Comparison of ENCODE assay signal across 24 cellular contexts in the genomic region with DNA sequence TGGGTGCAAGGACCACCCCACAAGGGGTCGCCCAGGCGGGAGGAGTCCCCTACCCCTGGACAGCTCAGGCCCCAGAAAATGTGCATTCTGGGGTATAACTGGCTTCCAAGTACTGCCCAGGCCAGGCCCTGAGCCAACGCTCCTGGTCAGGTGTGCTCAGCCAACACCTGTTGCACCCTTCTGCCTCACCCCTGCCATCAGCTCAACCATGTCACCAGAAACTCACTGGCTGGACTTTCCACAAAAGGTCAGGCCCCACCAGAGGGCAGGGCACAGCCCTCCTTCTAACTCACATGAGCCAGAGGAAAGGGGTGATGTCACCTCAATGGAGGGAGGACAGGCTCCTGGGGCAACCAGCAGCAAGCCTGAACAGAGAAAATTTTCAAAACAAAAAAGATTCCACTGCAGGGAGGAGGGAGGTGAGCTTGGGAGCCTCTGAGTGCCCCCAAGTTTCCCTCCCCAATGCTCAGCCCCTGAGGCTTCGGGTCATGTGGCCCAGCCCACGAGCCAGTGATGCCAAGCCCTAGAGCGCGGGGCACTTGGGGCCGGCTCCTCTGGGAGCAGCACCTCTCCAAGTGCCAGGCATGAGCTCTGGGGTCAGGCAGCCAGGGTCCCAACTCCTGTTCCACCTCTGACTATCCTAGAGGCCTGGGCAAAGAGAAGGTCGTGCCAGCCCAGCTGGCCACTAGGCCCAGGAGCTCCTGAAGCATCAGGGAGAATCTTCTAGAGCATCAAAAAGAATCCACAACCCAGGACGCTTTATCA. TPM values are rescaled to one million over a fixed set of nuclear protein-coding genes. Genes with fewer than 3 reads are reported as not detected.
DNase-seq lines count a peak whose midpoint lies in the region; ATAC-seq and TF ChIP-seq lines count a peak whose summit lies in the region.
"Had no signal": no experiment of that assay in that cellular context is flagged by ENCODE, and none has a peak within 500 bp of the region (broad histone marks: within the 10 kb centered on the region; RNA-seq: fewer than 3 reads in every experiment).

No MANE protein-coding gene starts in this region.

- TF ChIP-seq POLR2A in thyroid gland (IDR thresholded peaks at IDR 0.05), result no peak
- no peak for TF ChIP-seq POLR2A in erythroblast (IDR thresholded peaks at IDR 0.05; ENCODE audit: low read length)

- H3K27me3 ChIP-seq in mammary epithelial cell (ENCODE audit: insufficient read depth, low read length) (no peaks in the 10 kb centered on the region), thyroid gland (no peaks in the 10 kb centered on the region)
- H3K27me3 ChIP-seq: BLaER1 treated with 17β-estradiol and CSF1 and Interleukin-3, amounts not matched to agents 10 nM and 100 nM; uterus had no signal

- CTCF ChIA-PET in MCF 10A (lab: Yijun Ruan, JAX), result no interaction called here
- CTCF ChIA-PET in mammary epithelial cell (lab: Charles Lee; ENCODE audit: low non-redundant PET), result no interaction called here
- CTCF ChIA-PET in WTC11 (lab: Charles Lee), result interaction anchor here (1.1 kb wide), 1 partner anchor 15 kb away, joined by 4 read pairs; no protein-coding TSS in a partner anchor

- ATAC-seq in WTC11 (no peak), left lobe of liver (peak; percentile 54)
- ATAC-seq: activated CD8-positive, alpha-beta memory T cell treated with anti-CD3 and anti-CD28 coated beads, Interleukin-2, amount 10 ng/mL, durations not matched to agents 7 days and 5 days had no signal

- no peak overlapping the region for H3K4me3 ChIP-seq in mammary epithelial cell (replicated peaks in 1 of 3; ENCODE audit: insufficient read depth in 1 of 3, low read depth in 2 of 3, low read length in 3 of 3)
- no peak overlapping the region for H3K4me3 ChIP-seq in thyroid gland (replicated peaks in 1 of 3)
- H3K4me3 ChIP-seq: BLaER1 treated with 17β-estradiol and CSF1 and Interleukin-3, amounts not matched to agents 10 nM and 100 nM; cardiac muscle cell; uterus had no signal

- H3K4me1 Mint-ChIP-seq in MCF 10A (ENCODE audit: insufficient read depth, unreplicated experiment), result peaks cover 6% of the 10 kb centered on the region
- H3K4me1 Mint-ChIP-seq in WTC11, result peaks cover 16% of the 10 kb centered on the region

- H3K36me3 ChIP-seq in mammary epithelial cell (ENCODE audit: insufficient read depth, low read length) (no peaks in the 10 kb centered on the region), thyroid gland (peaks cover 0 to under 1% of the 10 kb centered on the region in 2 donors)
- H3K36me3 ChIP-seq: BLaER1 treated with 17β-estradiol and CSF1 and Interleukin-3, amounts not matched to agents 10 nM and 100 nM; cardiac muscle cell; neutrophil; uterus; WERI-Rb-1 had no signal

- TF ChIP-seq CTCF in MCF 10A (IDR thresholded peaks at IDR 0.05; ENCODE audit: unreplicated experiment), result no peak
- TF ChIP-seq CTCF in mammary epithelial cell (conservative IDR thresholded peaks at IDR 0.05 in 1 of 2, IDR thresholded peaks at IDR 0.05 in 1 of 2; ENCODE audit: extremely low read depth in 1 of 2, insufficient read depth in 1 of 2, low read depth in 1 of 2, low read length in 2 of 2), result no peak
- TF ChIP-seq CTCF in WTC11 (IDR thresholded peaks at IDR 0.05), result no peak
- TF ChIP-seq CTCF in thyroid gland (IDR thresholded peaks at IDR 0.05), result no peak

- H3K9me3 ChIP-seq in mammary epithelial cell (replicated peaks; ENCODE audit: insufficient read depth, low read length), result no peaks in the 10 kb centered on the region
- H3K9me3 ChIP-seq in thyroid gland, result no peaks in the 10 kb centered on the region
- H3K9me3 ChIP-seq: BLaER1 treated with 17β-estradiol and CSF1 and Interleukin-3, amounts not matched to agents 10 nM and 100 nM; neutrophil; uterus had no signal

- H4K20me1 ChIP-seq in mammary epithelial cell (ENCODE audit: insufficient read depth, low read length), result no peaks in the 10 kb centered on the region

- no peaks in the 10 kb centered on the region for H3K4me1 ChIP-seq in mammary epithelial cell (ENCODE audit: insufficient read depth, low read length)
- H3K4me1 ChIP-seq in thyroid gland, result peaks cover 13 to 16% of the 10 kb centered on the region in 2 donors
- H3K4me1 ChIP-seq: uterus had no signal

- dilution Hi-C loops in mammary epithelial cell (cut with HindIII; ENCODE audit: low sequenced_read_pairs), result no loop called here

- H3K79me2 ChIP-seq in mammary epithelial cell (ENCODE audit: insufficient read depth, low read length), result no peaks in the 10 kb centered on the region

- in situ Hi-C loops in mammary epithelial cell (cut with MboI; ENCODE audit: low sequenced_read_pairs in 2 of 2) (no loop called here), KBM-7 (cut with MboI; ENCODE audit: low pct_unique_long_range_greater_than_20kb, low sequenced_read_pairs) (no loop called here)

- no peak overlapping the region for H3K27ac ChIP-seq in mammary epithelial cell (ENCODE audit: insufficient read depth, low read depth, low read length)
- H3K27ac ChIP-seq in thyroid gland, result no peak overlapping the region
- H3K27ac ChIP-seq: BLaER1 treated with 17β-estradiol and CSF1 and Interleukin-3, amounts not matched to agents 10 nM and 100 nM; cardiac muscle cell; neutrophil; uterus; WERI-Rb-1 had no signal

- peak overlapping the region; percentile 66 for H3K27ac Mint-ChIP-seq in MCF 10A (ENCODE audit: low read depth, unreplicated experiment)
- no peak overlapping the region for H3K27ac Mint-ChIP-seq in WTC11
- H3K27ac Mint-ChIP-seq: activated CD4-positive, alpha-beta T cell treated with anti-CD3 and anti-CD28 coated beads, Interleukin-2, amount 10 ng/mL, durations not matched to agents 7 days and 5 days; activated CD8-positive, alpha-beta memory T cell treated with anti-CD3 and anti-CD28 coated beads, Interleukin-2, amount 10 ng/mL, durations not matched to agents 7 days and 5 days; activated naive CD4-positive, alpha-beta T cell treated with anti-CD3 and anti-CD28 coated beads, Interleukin-2, amount 50 U/mL, for 24 hours; activated T-helper 1 cell treated with anti-CD3 and anti-CD28 coated beads, Interleukin-12 subunit alpha, Interleukin-12 subunit beta, Interleukin-2, Interleukin-4 antibody, amounts not matched to agents 30 ng/mL and 10 ng/mL and 1 ng/mL, durations not matched to agents 14 hours and 24 hours and 36 hours; dendritic cell treated with granulocyte-macrophage colony-stimulating factor and Interleukin-4, amounts not matched to agents 40 ng/mL and 50 ng/mL, for 4 days had no signal

- H3K9me3 Mint-ChIP-seq in MCF 10A (ENCODE audit: unreplicated experiment) (no peaks in the 10 kb centered on the region), WTC11 (no peaks in the 10 kb centered on the region)
- H3K9me3 Mint-ChIP-seq: activated CD4-positive, alpha-beta T cell treated with anti-CD3 and anti-CD28 coated beads, Interleukin-2, amount 10 ng/mL, durations not matched to agents 7 days and 5 days; activated naive CD4-positive, alpha-beta T cell treated with anti-CD3 and anti-CD28 coated beads, Interleukin-2, amount 50 U/mL, for 24 hours; activated T-helper 1 cell treated with anti-CD3 and anti-CD28 coated beads, Interleukin-12 subunit alpha, Interleukin-12 subunit beta, Interleukin-2, Interleukin-4 antibody, amounts not matched to agents 30 ng/mL and 10 ng/mL and 1 ng/mL, durations not matched to agents 14 hours and 24 hours and 36 hours; dendritic cell treated with granulocyte-macrophage colony-stimulating factor and Interleukin-4, amounts not matched to agents 40 ng/mL and 50 ng/mL, for 4 days had no signal

- H2AFZ ChIP-seq in mammary epithelial cell (ENCODE audit: low read depth, low read length), result no peak overlapping the region

- H3K27me3 Mint-ChIP-seq in MCF 10A (ENCODE audit: insufficient read depth, unreplicated experiment) (peaks cover 28% of the 10 kb centered on the region), WTC11 (ENCODE audit: low read depth) (peaks cover 16% of the 10 kb centered on the region)

- no peak overlapping the region for H3K4me2 ChIP-seq in mammary epithelial cell (ENCODE audit: insufficient read depth, low read depth, low read length)
- H3K4me2 ChIP-seq: BLaER1 treated with 17β-estradiol and CSF1 and Interleukin-3, amounts not matched to agents 10 nM and 100 nM had no signal

- WGBS in mammary epithelial cell (ENCODE audit: low coverage, missing lambda C conversion rate), result 47% methylated on average over 7 of the region's 10 CpGs
- WGBS in thyroid gland, 2 donors, result 77 to 81% methylated on average over 3 to 7 of the region's 10 CpGs

- no peak overlapping the region for H3K4me3 Mint-ChIP-seq in MCF 10A (ENCODE audit: unreplicated experiment)
- H3K4me3 Mint-ChIP-seq in WTC11, result peak overlapping the region; percentile 20; the same call in 1 of the 2 replicates
- H3K4me3 Mint-ChIP-seq: activated CD4-positive, alpha-beta T cell treated with anti-CD3 and anti-CD28 coated beads, Interleukin-2, amount 10 ng/mL, durations not matched to agents 7 days and 5 days; activated CD8-positive, alpha-beta memory T cell treated with anti-CD3 and anti-CD28 coated beads, Interleukin-2, amount 10 ng/mL, durations not matched to agents 7 days and 5 days; activated naive CD4-positive, alpha-beta T cell treated with anti-CD3 and anti-CD28 coated beads, Interleukin-2, amount 50 U/mL, for 24 hours; activated T-helper 1 cell treated with anti-CD3 and anti-CD28 coated beads, Interleukin-12 subunit alpha, Interleukin-12 subunit beta, Interleukin-2, Interleukin-4 antibody, amounts not matched to agents 30 ng/mL and 10 ng/mL and 1 ng/mL, durations not matched to agents 14 hours and 24 hours and 36 hours; dendritic cell treated with granulocyte-macrophage colony-stimulating factor and Interleukin-4, amounts not matched to agents 40 ng/mL and 50 ng/mL, for 4 days had no signal

- POLR2A ChIA-PET in MCF 10A (lab: Yijun Ruan, JAX) (no interaction called here), WTC11 (lab: Charles Lee) (no interaction called here)

- H3K36me3 Mint-ChIP-seq in MCF 10A (ENCODE audit: insufficient read depth, unreplicated experiment) (no peaks in the 10 kb centered on the region), WTC11 (peaks cover 8% of the 10 kb centered on the region)
- H3K36me3 Mint-ChIP-seq: activated CD8-positive, alpha-beta memory T cell treated with anti-CD3 and anti-CD28 coated beads, Interleukin-2, amount 10 ng/mL, durations not matched to agents 7 days and 5 days had no signal

- BruUV-seq in MCF 10A (replicated peaks; lab: Mats Ljungman, UMichigan) (no TSS peak), mammary epithelial cell (replicated peaks; lab: Mats Ljungman, UMichigan) (no TSS peak)

- intact Hi-C loops in MCF 10A (cut with micrococcal nuclease) (loop anchor here (10.0 kb wide), 1 partner anchor 155 kb away; no protein-coding TSS in a partner anchor), mammary epithelial cell (cut with micrococcal nuclease) (loop anchor here (10.0 kb wide), 1 partner anchor 225 kb away; a partner anchor contains a TSS), thyroid gland (cut with DNase I) (loop anchor here (10.0 kb wide), 1 partner anchor 155 kb away; no protein-coding TSS in a partner anchor)

- no peak for DNase-seq in MCF 10A (ENCODE audit: unreplicated experiment)
- DNase-seq in mammary epithelial cell, result no peak
- no peak for DNase-seq in WTC11 (ENCODE audit: low spot score)
- DNase-seq in left lobe of liver (ENCODE audit: low spot score), result peak; percentile 86
- peak; percentile 34 to 52 for DNase-seq in thyroid gland
- DNase-seq in 8988T, result no peak
- DNase-seq in KBM-7, result no peak
- DNase-seq in erythroblast (lab: John Stamatoyannopoulos, UW), result no peak
- DNase-seq: activated CD4-positive, alpha-beta T cell treated with anti-CD3 and anti-CD28 coated beads, Interleukin-2, amount 10 ng/mL, durations not matched to agents 7 days and 5 days; activated CD8-positive, alpha-beta memory T cell treated with anti-CD3 and anti-CD28 coated beads, Interleukin-2, amount 10 ng/mL, durations not matched to agents 7 days and 5 days; Calu3; EL; Karpas-422; NCI-H187 treated with DMSO at 0.1 percent for 48 hours; NCI-H2227 treated with DMSO at 0.1 percent for 48 hours; NCI-H748 treated with DMSO at 0.1 percent for 48 hours; uterus; WERI-Rb-1 had no signal

- no peak overlapping the region for H3K9ac ChIP-seq in mammary epithelial cell (ENCODE audit: insufficient read depth, low read length)
- H3K9ac ChIP-seq: BLaER1 treated with 17β-estradiol and CSF1 and Interleukin-3, amounts not matched to agents 10 nM and 100 nM had no signal

RNA-seq across cellular contexts. Expression of a gene that starts 2.2 kb away (rescaled TPM):
- total RNA-seq in MCF 10A (2022) (0.22 and 0.28 TPM in 2 replicates), mammary epithelial cell (under 1 TPM; 0.33 to 0.40 TPM), WTC11 (2021) (35.1 to 42.0 TPM (median 36.5 TPM) in 3 replicates), left lobe of liver (88.9 TPM), thyroid gland (100 to 1,000 TPM in 1 of 4 donors, 10 to 100 TPM in 3; 24.3 to 113 (median 70.0) TPM)
- polyA plus RNA-seq in mammary epithelial cell, result 0.53 TPM
- polyA minus RNA-seq in mammary epithelial cell, result 0.62 TPM
- total RNA-seq: activated CD4-positive, alpha-beta T cell treated with anti-CD3 and anti-CD28 coated beads, Interleukin-2, amount 10 ng/mL, durations not matched to agents 7 days and 5 days had no signal

Comparison
In these comparisons a context has a peak if more than half of its experiments do, and no peak if none do; other contexts are left out.
1. DNase-seq: peak in left lobe of liver (single experiment) and thyroid gland (2 of 2); none in MCF 10A (single experiment), mammary epithelial cell (single experiment), WTC11 (single experiment), 8988T (single experiment), KBM-7 (single experiment) and erythroblast (0 of 2).
2. RNA of a gene that starts 2.2 kb away (total RNA-seq): 24.3 to 113 TPM in thyroid gland, 88.9 TPM in left lobe of liver (single experiment) and 35.1 to 42.0 TPM in WTC11; 0.33 to 0.40 TPM in mammary epithelial cell and 0.22 to 0.28 TPM in MCF 10A; every median in the first group is over 10 times any median in the second.